28 cellular contexts compared by ENCODE assay signal in the genomic region with DNA sequence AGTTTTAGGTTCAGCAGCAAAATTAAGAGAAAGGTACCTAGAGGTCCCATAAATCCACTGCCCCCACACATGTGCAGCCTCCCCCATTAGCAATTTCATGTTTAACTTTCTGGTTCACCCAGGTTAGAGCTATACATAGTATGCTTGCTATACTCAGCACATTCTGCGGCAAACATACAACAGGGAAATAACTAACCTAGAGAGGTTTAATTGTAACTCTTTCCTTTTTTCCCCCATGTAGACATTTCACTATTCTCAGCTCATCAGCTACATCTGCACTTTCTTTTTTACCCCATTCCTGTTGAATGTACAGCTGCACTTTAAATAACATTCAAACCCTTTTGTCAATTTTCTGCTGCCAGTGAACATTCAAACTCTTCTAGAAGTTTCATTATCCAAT.
"Had no signal": no experiment of that assay in that cellular context is flagged by ENCODE, and none has a peak within 500 bp of the region (broad histone marks: within the 10 kb centered on the region; RNA-seq: fewer than 3 reads in every experiment).

No MANE protein-coding gene starts in this region.

- H3K4me3 ChIP-seq: ascending aorta, cardiac muscle cell, colonic mucosa, gastrocnemius medialis, hepatocyte, mucosa of descending colon, right atrium auricular region, smooth muscle cell, testis, transverse colon had no signal

- ATAC-seq: gastrocnemius medialis; left cardiac atrium; left ventricle myocardium superior; mucosa of descending colon; natural killer cell treated with Interleukin-12 subunit alpha and Interleukin-12 subunit beta and Interleukin-15 and Interleukin-18, amount 100 ng/mL, for 72 hours had no signal

- H3K9me3 Mint-ChIP-seq: brain; natural killer cell treated with Interleukin-12 subunit alpha and Interleukin-12 subunit beta and Interleukin-15 and Interleukin-18, amount 100 ng/mL, for 72 hours; T-helper 1 cell treated with Interleukin-12 subunit alpha and Interleukin-12 subunit beta and Interleukin-4 antibody, amounts not matched to agents 30 μg/mL and 1 μg/mL, for 36 hours had no signal

- H3K27ac Mint-ChIP-seq: brain; T-helper 1 cell treated with Interleukin-12 subunit alpha and Interleukin-12 subunit beta and Interleukin-4 antibody, amounts not matched to agents 30 μg/mL and 1 μg/mL, for 36 hours had no signal

- H3K27ac ChIP-seq: ascending aorta, cardiac muscle cell, colonic mucosa, epithelial cell of prostate, gastrocnemius medialis, hepatocyte, right atrium auricular region, testis, transverse colon, WERI-Rb-1 had no signal

- H3K79me2 ChIP-seq: hepatocyte had no signal

- H3K9me3 ChIP-seq: ascending aorta, colonic mucosa, gastrocnemius medialis, mucosa of descending colon, right atrium auricular region, testis, transverse colon had no signal

- H3K27me3 ChIP-seq: ascending aorta, cardiac muscle cell, colonic mucosa, gastrocnemius medialis, hepatocyte, right atrium auricular region, testis, transverse colon had no signal

- H3K4me1 ChIP-seq: ascending aorta, colonic mucosa, gastrocnemius medialis, right atrium auricular region, testis had no signal

- H2AFZ ChIP-seq: hepatocyte had no signal

- H3K4me3 Mint-ChIP-seq: brain; natural killer cell treated with Interleukin-12 subunit alpha and Interleukin-12 subunit beta and Interleukin-15 and Interleukin-18, amount 100 ng/mL, for 72 hours; T-helper 1 cell treated with Interleukin-12 subunit alpha and Interleukin-12 subunit beta and Interleukin-4 antibody, amounts not matched to agents 30 μg/mL and 1 μg/mL, for 36 hours had no signal

- H3K27me3 Mint-ChIP-seq: natural killer cell treated with Interleukin-12 subunit alpha and Interleukin-12 subunit beta and Interleukin-15 and Interleukin-18, amount 100 ng/mL, for 72 hours had no signal

- DNase-seq: activated CD4-positive, alpha-beta T cell treated with anti-CD3 and anti-CD28 coated beads, Interleukin-2, amount 50 U/mL, for 1 hour; activated CD4-positive, CD25-positive, alpha-beta regulatory T cell treated with anti-CD3 and anti-CD28 coated beads, Interleukin-2, amount 50 U/mL, for 72 hours; activated gamma-delta T cell; activated naive CD4-positive, alpha-beta T cell treated with anti-CD3 and anti-CD28 coated beads, Interleukin-2, amount 50 U/mL, for 16 hours; activated T-cell treated with anti-CD3 and anti-CD28 coated beads, Interleukin-2, amount 50 U/mL, for 48 hours; cerebellar nuclear complex; colonic mucosa; effector CD8-positive, alpha-beta T cell; gastrocnemius medialis; left cardiac atrium; left ventricle myocardium superior; mucosa of descending colon; stimulated activated CD4-positive, alpha-beta T cell treated with anti-CD3 and anti-CD28 coated beads, Interleukin-2, amount 100 ng/mL, for 24 hours; stimulated activated naive CD4-positive, alpha-beta T cell treated with Interleukin-2 at 50 U/mL for 16 hours; SW 1271; T1000; testis; transverse colon; WERI-Rb-1 had no signal

- H3K4me1 Mint-ChIP-seq: brain had no signal

- H3K4me2 ChIP-seq: hepatocyte, smooth muscle cell had no signal
